ENCODE assay signal across 3 cellular contexts in the genomic region with DNA sequence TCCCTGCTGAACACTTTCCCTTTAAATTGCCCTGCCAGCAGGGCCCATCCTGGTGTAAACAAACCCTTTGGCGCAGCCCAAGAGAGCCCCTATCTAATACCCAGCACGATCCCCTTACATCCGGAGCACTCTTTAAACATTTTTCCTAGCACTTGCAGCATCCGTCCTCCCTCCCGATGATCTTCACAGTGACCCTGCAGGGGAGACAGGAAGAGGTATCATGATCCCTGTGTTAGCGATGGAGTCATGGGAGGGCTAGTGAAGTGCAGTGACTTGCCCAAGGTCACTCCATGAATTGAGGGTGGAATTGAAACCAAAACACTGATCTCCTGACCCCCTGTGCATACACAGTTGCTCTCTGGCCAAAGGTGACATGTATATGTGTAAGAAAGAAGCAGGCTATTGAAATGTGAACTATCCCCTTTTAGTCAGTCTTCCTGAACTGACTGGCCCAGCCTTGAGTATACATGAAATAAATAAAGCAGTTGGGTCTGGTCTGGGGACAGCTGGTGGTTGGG.
TF ChIP-seq lines count a peak whose summit lies in the region.

No MANE protein-coding gene starts in this region.

TF ChIP-seq in SK-N-SH treated with all-trans-retinoic acid at 6 μM for 48 hours, 23 proteins besides CTCF, POLR2A, EP300 and RAD21 (continues in another document):
- TF ChIP-seq ZNF70 (CRISPR knock-in tag; IDR thresholded peaks at IDR 0.05): no peak
- TF ChIP-seq ARNTL (CRISPR knock-in tag; IDR thresholded peaks at IDR 0.05; ENCODE audit: borderline replicate concordance, low read depth): no peak
- TF ChIP-seq, protein P1, sequence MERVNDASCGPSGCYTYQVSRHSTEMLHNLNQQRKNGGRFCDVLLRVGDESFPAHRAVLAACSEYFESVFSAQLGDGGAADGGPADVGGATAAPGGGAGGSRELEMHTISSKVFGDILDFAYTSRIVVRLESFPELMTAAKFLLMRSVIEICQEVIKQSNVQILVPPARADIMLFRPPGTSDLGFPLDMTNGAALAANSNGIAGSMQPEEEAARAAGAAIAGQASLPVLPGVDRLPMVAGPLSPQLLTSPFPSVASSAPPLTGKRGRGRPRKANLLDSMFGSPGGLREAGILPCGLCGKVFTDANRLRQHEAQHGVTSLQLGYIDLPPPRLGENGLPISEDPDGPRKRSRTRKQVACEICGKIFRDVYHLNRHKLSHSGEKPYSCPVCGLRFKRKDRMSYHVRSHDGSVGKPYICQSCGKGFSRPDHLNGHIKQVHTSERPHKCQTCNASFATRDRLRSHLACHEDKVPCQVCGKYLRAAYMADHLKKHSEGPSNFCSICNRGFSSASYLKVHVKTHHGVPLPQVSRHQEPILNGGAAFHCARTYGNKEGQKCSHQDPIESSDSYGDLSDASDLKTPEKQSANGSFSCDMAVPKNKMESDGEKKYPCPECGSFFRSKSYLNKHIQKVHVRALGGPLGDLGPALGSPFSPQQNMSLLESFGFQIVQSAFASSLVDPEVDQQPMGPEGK (CRISPR knock-in tag; IDR thresholded peaks at IDR 0.05; ENCODE audit: borderline replicate concordance): no peak
- no peak for TF ChIP-seq BACH2 (CRISPR knock-in tag; IDR thresholded peaks at IDR 0.05; ENCODE audit: borderline replicate concordance)
- TF ChIP-seq, protein P2, sequence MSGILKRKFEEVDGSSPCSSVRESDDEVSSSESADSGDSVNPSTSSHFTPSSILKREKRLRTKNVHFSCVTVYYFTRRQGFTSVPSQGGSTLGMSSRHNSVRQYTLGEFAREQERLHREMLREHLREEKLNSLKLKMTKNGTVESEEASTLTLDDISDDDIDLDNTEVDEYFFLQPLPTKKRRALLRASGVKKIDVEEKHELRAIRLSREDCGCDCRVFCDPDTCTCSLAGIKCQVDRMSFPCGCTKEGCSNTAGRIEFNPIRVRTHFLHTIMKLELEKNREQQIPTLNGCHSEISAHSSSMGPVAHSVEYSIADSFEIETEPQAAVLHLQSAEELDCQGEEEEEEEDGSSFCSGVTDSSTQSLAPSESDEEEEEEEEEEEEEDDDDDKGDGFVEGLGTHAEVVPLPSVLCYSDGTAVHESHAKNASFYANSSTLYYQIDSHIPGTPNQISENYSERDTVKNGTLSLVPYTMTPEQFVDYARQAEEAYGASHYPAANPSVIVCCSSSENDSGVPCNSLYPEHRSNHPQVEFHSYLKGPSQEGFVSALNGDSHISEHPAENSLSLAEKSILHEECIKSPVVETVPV (CRISPR knock-in tag; IDR thresholded peaks at IDR 0.05): no peak
- no peak for TF ChIP-seq ZNF565 (CRISPR knock-in tag; conservative IDR thresholded peaks at IDR 0.05; ENCODE audit: low read depth)
- no peak for TF ChIP-seq PPARA (CRISPR knock-in tag; IDR thresholded peaks at IDR 0.05; ENCODE audit: borderline replicate concordance)
- no peak for TF ChIP-seq SNAI2 (CRISPR knock-in tag; IDR thresholded peaks at IDR 0.05)
- no peak for TF ChIP-seq OSR1 (CRISPR knock-in tag; IDR thresholded peaks at IDR 0.05)
- no peak for TF ChIP-seq GLIS3 (CRISPR knock-in tag; IDR thresholded peaks at IDR 0.05)
- no peak for TF ChIP-seq TOX (CRISPR knock-in tag; IDR thresholded peaks at IDR 0.05; ENCODE audit: borderline replicate concordance)
- no peak for TF ChIP-seq ESRRG (CRISPR knock-in tag; IDR thresholded peaks at IDR 0.05)
- no peak for TF ChIP-seq ZFP3 (CRISPR knock-in tag; IDR thresholded peaks at IDR 0.05)
- no peak for TF ChIP-seq ISL1 (CRISPR knock-in tag; IDR thresholded peaks at IDR 0.05)
- TF ChIP-seq, protein P3, sequence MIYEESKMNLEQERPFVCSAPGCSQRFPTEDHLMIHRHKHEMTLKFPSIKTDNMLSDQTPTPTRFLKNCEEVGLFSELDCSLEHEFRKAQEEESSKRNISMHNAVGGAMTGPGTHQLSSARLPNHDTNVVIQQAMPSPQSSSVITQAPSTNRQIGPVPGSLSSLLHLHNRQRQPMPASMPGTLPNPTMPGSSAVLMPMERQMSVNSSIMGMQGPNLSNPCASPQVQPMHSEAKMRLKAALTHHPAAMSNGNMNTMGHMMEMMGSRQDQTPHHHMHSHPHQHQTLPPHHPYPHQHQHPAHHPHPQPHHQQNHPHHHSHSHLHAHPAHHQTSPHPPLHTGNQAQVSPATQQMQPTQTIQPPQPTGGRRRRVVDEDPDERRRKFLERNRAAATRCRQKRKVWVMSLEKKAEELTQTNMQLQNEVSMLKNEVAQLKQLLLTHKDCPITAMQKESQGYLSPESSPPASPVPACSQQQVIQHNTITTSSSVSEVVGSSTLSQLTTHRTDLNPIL (CRISPR knock-in tag; IDR thresholded peaks at IDR 0.05; ENCODE audit: low read depth): no peak

TF ChIP-seq in SK-N-SH, 30 proteins besides CTCF, POLR2A, EP300 and RAD21:
- TF ChIP-seq, protein P4, sequence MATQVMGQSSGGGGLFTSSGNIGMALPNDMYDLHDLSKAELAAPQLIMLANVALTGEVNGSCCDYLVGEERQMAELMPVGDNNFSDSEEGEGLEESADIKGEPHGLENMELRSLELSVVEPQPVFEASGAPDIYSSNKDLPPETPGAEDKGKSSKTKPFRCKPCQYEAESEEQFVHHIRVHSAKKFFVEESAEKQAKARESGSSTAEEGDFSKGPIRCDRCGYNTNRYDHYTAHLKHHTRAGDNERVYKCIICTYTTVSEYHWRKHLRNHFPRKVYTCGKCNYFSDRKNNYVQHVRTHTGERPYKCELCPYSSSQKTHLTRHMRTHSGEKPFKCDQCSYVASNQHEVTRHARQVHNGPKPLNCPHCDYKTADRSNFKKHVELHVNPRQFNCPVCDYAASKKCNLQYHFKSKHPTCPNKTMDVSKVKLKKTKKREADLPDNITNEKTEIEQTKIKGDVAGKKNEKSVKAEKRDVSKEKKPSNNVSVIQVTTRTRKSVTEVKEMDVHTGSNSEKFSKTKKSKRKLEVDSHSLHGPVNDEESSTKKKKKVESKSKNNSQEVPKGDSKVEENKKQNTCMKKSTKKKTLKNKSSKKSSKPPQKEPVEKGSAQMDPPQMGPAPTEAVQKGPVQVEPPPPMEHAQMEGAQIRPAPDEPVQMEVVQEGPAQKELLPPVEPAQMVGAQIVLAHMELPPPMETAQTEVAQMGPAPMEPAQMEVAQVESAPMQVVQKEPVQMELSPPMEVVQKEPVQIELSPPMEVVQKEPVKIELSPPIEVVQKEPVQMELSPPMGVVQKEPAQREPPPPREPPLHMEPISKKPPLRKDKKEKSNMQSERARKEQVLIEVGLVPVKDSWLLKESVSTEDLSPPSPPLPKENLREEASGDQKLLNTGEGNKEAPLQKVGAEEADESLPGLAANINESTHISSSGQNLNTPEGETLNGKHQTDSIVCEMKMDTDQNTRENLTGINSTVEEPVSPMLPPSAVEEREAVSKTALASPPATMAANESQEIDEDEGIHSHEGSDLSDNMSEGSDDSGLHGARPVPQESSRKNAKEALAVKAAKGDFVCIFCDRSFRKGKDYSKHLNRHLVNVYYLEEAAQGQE (IDR thresholded peaks at IDR 0.05; ENCODE audit: low read depth, low read length): no peak
- TF ChIP-seq GABPA (IDR thresholded peaks at IDR 0.05; ENCODE audit: low read depth) (no peak), ELF1 (IDR thresholded peaks at IDR 0.05) (no peak), TCF12 (IDR thresholded peaks at IDR 0.05) (no peak), GATA2 (CRISPR knock-in tag; IDR thresholded peaks at IDR 0.05) (no peak), FOSL2 (IDR thresholded peaks at IDR 0.05; ENCODE audit: borderline replicate concordance, low read depth) (no peak), CHD2 (IDR thresholded peaks at IDR 0.05; ENCODE audit: low read length, partially characterized antibody) (no peak)
- TF ChIP-seq, protein P5, sequence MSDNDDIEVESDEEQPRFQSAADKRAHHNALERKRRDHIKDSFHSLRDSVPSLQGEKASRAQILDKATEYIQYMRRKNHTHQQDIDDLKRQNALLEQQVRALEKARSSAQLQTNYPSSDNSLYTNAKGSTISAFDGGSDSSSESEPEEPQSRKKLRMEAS (IDR thresholded peaks at IDR 0.05; ENCODE audit: low read depth): no peak
- TF ChIP-seq, protein P6, sequence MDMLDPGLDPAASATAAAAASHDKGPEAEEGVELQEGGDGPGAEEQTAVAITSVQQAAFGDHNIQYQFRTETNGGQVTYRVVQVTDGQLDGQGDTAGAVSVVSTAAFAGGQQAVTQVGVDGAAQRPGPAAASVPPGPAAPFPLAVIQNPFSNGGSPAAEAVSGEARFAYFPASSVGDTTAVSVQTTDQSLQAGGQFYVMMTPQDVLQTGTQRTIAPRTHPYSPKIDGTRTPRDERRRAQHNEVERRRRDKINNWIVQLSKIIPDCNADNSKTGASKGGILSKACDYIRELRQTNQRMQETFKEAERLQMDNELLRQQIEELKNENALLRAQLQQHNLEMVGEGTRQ (IDR thresholded peaks at IDR 0.05; ENCODE audit: borderline replicate concordance, low read depth, low read length): no peak
- TF ChIP-seq, protein P7, sequence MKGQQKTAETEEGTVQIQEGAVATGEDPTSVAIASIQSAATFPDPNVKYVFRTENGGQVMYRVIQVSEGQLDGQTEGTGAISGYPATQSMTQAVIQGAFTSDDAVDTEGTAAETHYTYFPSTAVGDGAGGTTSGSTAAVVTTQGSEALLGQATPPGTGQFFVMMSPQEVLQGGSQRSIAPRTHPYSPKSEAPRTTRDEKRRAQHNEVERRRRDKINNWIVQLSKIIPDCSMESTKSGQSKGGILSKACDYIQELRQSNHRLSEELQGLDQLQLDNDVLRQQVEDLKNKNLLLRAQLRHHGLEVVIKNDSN (IDR thresholded peaks at IDR 0.05; ENCODE audit: borderline replicate concordance, low read depth): no peak

TF ChIP-seq in GM23338, 12 proteins besides CTCF, POLR2A, EP300 and RAD21:
- no peak; the same call in 1 of the 2 replicates for TF ChIP-seq NANOG (IDR thresholded peaks at IDR 0.05; ENCODE audit: borderline replicate concordance)
- no peak for TF ChIP-seq ZNF114 (CRISPR knock-in tag; IDR thresholded peaks at IDR 0.05)
- TF ChIP-seq, protein P8, sequence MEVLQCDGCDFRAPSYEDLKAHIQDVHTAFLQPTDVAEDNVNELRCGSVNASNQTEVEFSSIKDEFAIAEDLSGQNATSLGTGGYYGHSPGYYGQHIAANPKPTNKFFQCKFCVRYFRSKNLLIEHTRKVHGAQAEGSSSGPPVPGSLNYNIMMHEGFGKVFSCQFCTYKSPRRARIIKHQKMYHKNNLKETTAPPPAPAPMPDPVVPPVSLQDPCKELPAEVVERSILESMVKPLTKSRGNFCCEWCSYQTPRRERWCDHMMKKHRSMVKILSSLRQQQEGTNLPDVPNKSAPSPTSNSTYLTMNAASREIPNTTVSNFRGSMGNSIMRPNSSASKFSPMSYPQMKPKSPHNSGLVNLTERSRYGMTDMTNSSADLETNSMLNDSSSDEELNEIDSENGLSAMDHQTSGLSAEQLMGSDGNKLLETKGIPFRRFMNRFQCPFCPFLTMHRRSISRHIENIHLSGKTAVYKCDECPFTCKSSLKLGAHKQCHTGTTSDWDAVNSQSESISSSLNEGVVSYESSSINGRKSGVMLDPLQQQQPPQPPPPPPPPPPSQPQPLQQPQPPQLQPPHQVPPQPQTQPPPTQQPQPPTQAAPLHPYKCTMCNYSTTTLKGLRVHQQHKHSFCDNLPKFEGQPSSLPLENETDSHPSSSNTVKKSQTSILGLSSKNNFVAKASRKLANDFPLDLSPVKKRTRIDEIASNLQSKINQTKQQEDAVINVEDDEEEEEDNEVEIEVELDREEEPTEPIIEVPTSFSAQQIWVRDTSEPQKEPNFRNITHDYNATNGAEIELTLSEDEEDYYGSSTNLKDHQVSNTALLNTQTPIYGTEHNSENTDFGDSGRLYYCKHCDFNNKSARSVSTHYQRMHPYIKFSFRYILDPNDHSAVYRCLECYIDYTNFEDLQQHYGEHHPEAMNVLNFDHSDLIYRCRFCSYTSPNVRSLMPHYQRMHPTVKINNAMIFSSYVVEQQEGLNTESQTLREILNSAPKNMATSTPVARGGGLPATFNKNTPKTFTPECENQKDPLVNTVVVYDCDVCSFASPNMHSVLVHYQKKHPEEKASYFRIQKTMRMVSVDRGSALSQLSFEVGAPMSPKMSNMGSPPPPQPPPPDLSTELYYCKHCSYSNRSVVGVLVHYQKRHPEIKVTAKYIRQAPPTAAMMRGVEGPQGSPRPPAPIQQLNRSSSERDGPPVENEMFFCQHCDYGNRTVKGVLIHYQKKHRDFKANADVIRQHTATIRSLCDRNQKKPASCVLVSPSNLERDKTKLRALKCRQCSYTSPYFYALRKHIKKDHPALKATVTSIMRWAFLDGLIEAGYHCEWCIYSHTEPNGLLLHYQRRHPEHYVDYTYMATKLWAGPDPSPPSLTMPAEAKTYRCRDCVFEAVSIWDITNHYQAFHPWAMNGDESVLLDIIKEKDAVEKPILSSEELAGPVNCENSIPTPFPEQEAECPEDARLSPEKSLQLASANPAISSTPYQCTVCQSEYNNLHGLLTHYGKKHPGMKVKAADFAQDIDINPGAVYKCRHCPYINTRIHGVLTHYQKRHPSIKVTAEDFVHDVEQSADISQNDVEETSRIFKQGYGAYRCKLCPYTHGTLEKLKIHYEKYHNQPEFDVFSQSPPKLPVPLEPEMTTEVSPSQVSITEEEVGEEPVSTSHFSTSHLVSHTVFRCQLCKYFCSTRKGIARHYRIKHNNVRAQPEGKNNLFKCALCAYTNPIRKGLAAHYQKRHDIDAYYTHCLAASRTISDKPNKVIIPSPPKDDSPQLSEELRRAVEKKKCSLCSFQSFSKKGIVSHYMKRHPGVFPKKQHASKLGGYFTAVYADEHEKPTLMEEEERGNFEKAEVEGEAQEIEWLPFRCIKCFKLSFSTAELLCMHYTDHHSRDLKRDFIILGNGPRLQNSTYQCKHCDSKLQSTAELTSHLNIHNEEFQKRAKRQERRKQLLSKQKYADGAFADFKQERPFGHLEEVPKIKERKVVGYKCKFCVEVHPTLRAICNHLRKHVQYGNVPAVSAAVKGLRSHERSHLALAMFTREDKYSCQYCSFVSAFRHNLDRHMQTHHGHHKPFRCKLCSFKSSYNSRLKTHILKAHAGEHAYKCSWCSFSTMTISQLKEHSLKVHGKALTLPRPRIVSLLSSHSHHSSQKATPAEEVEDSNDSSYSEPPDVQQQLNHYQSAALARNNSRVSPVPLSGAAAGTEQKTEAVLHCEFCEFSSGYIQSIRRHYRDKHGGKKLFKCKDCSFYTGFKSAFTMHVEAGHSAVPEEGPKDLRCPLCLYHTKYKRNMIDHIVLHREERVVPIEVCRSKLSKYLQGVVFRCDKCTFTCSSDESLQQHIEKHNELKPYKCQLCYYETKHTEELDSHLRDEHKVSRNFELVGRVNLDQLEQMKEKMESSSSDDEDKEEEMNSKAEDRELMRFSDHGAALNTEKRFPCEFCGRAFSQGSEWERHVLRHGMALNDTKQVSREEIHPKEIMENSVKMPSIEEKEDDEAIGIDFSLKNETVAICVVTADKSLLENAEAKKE (CRISPR knock-in tag; IDR thresholded peaks at IDR 0.05): 0 out of 2 replicates have a peak, but pooled peaks have one; percentile 39
- TF ChIP-seq CREB1 (CRISPR knock-in tag; IDR thresholded peaks at IDR 0.05; ENCODE audit: low read depth): 0 out of 2 replicates have a peak, but pooled peaks have one; percentile 1
- TF ChIP-seq, protein P9, sequence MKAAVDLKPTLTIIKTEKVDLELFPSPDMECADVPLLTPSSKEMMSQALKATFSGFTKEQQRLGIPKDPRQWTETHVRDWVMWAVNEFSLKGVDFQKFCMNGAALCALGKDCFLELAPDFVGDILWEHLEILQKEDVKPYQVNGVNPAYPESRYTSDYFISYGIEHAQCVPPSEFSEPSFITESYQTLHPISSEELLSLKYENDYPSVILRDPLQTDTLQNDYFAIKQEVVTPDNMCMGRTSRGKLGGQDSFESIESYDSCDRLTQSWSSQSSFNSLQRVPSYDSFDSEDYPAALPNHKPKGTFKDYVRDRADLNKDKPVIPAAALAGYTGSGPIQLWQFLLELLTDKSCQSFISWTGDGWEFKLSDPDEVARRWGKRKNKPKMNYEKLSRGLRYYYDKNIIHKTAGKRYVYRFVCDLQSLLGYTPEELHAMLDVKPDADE (IDR thresholded peaks at IDR 0.05): no peak
